8 cellular contexts compared by ENCODE assay signal in genomic region chr14:64549805-64550538, GRCh38. TPM values are rescaled to one million over a fixed set of nuclear protein-coding genes. Genes with fewer than 3 reads are reported as not detected.
A peak's percentile ranks its signal among the peaks of the same experiment; 100 is the strongest.
DNase-seq lines count a peak whose midpoint lies in the region; ATAC-seq lines count a peak whose summit lies in the region.

A gene with protein sequence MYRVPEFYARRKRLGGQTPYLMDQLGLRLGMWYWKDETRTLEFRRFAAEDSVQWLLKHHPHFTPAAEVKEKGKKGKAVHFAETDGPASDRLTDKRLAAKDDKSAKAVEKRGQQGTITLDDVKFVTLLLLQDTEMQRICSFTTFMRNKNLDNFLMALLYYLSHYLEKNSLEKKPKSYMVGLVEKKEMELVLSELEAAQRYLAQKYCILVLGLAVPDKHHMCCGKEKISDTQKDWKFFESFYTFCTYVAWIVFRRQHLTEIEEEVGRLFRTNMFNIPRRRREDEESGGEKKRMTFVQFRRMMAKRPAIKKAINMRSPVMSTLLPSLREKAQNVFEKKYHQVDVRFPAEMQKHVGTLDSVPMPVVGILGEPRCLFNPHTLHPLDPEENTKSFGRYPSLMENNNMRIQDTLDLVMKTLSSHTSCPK (plus strand): TSS chr14:64549961. CDS start chr14:64549998, 37 bp downstream.

- H3K9me3 ChIP-seq in iPS-18c (ENCODE audit: control insufficient read depth, insufficient read depth, low read length), result no peaks in the 10 kb centered on the region

- H3K27ac Mint-ChIP-seq in activated naive CD8-positive, alpha-beta T cell treated with anti-CD3 and anti-CD28 coated beads, Interleukin-2, amount 10 ng/mL, durations not matched to agents 7 days and 5 days, result peak within 1 kb of the TSS; percentile 67

- peak within 1 kb of the TSS in 12 of 21 experiments; percentile 22 to 75 (median 46) for H3K27ac ChIP-seq in skin epidermis

- H3K36me3 Mint-ChIP-seq in activated naive CD8-positive, alpha-beta T cell treated with anti-CD3 and anti-CD28 coated beads, Interleukin-2, amount 10 ng/mL, durations not matched to agents 7 days and 5 days, result peaks cover 3% of the 10 kb centered on the region

- DNase-seq in Right ventricle myocardium inferior (ENCODE audit: missing footprints), result peak; percentile 62
- no peak for DNase-seq in cardiac septum (ENCODE audit: low spot score)
- peak; percentile 86 for DNase-seq in NCI-H748 (lab: John Stamatoyannopoulos, UW; ENCODE audit: unreplicated experiment)
- peak; percentile 71 for DNase-seq in activated naive CD8-positive, alpha-beta T cell treated with anti-CD3 and anti-CD28 coated beads, Interleukin-2, amount 10 ng/mL, durations not matched to agents 7 days and 5 days
- DNase-seq in COLO829 (ENCODE audit: low spot score), result no peak

- peak within 1 kb of the TSS; percentile 68 for H3K4me3 Mint-ChIP-seq in activated naive CD8-positive, alpha-beta T cell treated with anti-CD3 and anti-CD28 coated beads, Interleukin-2, amount 10 ng/mL, durations not matched to agents 7 days and 5 days

- ATAC-seq in Right ventricle myocardium inferior, result peak; percentile 89
- ATAC-seq in activated naive CD8-positive, alpha-beta T cell treated with anti-CD3 and anti-CD28 coated beads, Interleukin-2, amount 10 ng/mL, durations not matched to agents 7 days and 5 days (ENCODE audit: low read depth), result peak; percentile 97
- no peak for ATAC-seq in HG03378 (IDR thresholded peaks at IDR 0.05; ENCODE audit: unreplicated experiment)

- intact Hi-C loops in Right ventricle myocardium inferior (cut with DNase I), result no loop called here
- intact Hi-C loops in cardiac septum (cut with DNase I), result no loop called here

- peaks cover 11% of the 10 kb centered on the region for H3K4me1 Mint-ChIP-seq in activated naive CD8-positive, alpha-beta T cell treated with anti-CD3 and anti-CD28 coated beads, Interleukin-2, amount 10 ng/mL, durations not matched to agents 7 days and 5 days

- POLR2A ChIA-PET in activated naive CD8-positive, alpha-beta T cell treated with anti-CD3 and anti-CD28 coated beads, Interleukin-2, amount 10 ng/mL, durations not matched to agents 7 days and 5 days (lab: Charles Lee), result no interaction called here

- H3K9me3 Mint-ChIP-seq in activated naive CD8-positive, alpha-beta T cell treated with anti-CD3 and anti-CD28 coated beads, Interleukin-2, amount 10 ng/mL, durations not matched to agents 7 days and 5 days, result no peaks in the 10 kb centered on the region

- peak within 1 kb of the TSS; percentile 65 for H3K4me3 ChIP-seq in iPS-18c (ENCODE audit: insufficient read depth, low read depth, low read length)
- peak within 1 kb of the TSS; percentile 25 to 44 (median 32) for H3K4me3 ChIP-seq in skin epidermis

- peaks cover 62% of the 10 kb centered on the region for H3K27me3 Mint-ChIP-seq in activated naive CD8-positive, alpha-beta T cell treated with anti-CD3 and anti-CD28 coated beads, Interleukin-2, amount 10 ng/mL, durations not matched to agents 7 days and 5 days

RNA-seq across cellular contexts. Expression of the gene that starts here (rescaled TPM):
- total RNA-seq in Right ventricle myocardium inferior (not detected), cardiac septum (0.94 TPM)
- total RNA-seq in activated naive CD8-positive, alpha-beta T cell treated with anti-CD3 and anti-CD28 coated beads, Interleukin-2, amount 10 ng/mL, durations not matched to agents 7 days and 5 days, result under 1 TPM; 0.28 to 0.69 TPM

Comparison
In these comparisons a context has a peak if more than half of its experiments do, and no peak if none do; other contexts are left out.
1. Peak in DNase-seq and ATAC-seq in Right ventricle myocardium inferior; RNA of the gene not detected or under 1 TPM.
2. Peak in DNase-seq and ATAC-seq in activated naive CD8-positive, alpha-beta T cell treated with anti-CD3 and anti-CD28 coated beads, Interleukin-2, amount 10 ng/mL, durations not matched to agents 7 days and 5 days; RNA of the gene not detected or under 1 TPM.